In the genomic region with DNA sequence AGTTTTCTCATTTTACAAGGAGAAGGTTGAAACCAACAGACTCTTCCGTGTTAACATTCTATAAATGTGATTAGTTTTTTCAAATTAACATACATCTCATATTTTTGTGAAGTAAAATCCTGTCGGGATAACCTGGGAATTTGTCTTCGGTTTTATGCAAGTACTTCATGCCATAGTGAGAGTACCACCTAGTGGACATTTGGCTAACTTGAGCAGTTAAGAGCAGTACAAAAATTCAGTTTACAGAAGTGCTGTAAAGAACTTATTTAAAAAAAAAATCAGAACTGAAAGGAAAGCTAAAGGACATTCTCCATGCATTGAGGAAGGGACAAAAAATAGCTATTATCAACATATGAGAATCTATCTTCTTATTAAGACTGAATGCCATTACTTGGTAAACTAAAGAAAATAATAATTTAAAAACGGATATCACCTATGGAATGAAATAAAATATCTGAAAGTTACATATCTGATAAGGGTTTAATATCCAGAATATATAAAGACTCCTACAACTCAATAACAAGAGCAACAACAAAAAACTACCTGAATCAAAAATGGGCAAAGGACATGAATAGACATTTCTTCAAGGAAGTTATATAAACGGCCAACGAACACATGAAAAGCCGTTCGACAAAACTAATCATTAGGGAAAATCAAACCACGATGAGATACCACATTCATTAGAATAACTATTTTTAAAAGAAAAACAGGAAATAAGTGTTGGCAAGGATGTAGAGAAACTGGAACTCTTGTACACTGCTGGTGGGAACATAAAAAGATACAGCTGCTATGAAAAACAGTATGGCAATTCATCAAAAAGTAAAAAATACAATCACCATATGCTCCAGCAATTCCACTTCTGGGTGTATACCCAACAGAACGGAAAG, we compare ENCODE assay signal across 9 cellular contexts.
DNase-seq lines count a peak whose midpoint lies in the region; ATAC-seq and TF ChIP-seq lines count a peak whose summit lies in the region.
"Had no signal": no experiment of that assay in that cellular context is flagged by ENCODE, and none has a peak within 500 bp of the region (broad histone marks: within the 10 kb centered on the region; RNA-seq: fewer than 3 reads in every experiment).

No MANE protein-coding gene starts in this region.

- POLR2A ChIA-PET in SK-N-SH (lab: Yijun Ruan, JAX) (no interaction called here), Caco-2 (lab: Charles Lee) (no interaction called here)

- 81% methylated on average over 10 of the region's 10 CpGs for WGBS in SK-N-SH (ENCODE audit: low lambda C conversion rate)
- 61 to 77% methylated on average over 10 of the region's 10 CpGs for WGBS in gastroesophageal sphincter (ENCODE audit: low coverage in 1 of 2), 2 donors

- no peaks in the 10 kb centered on the region for H3K4me1 Mint-ChIP-seq in Caco-2 (ENCODE audit: low read depth, unreplicated experiment)

- no peaks in the 10 kb centered on the region for H3K27me3 Mint-ChIP-seq in Caco-2 (ENCODE audit: insufficient read depth, unreplicated experiment)

- H3F3A ChIP-seq in SK-N-SH (replicated peaks; ENCODE audit: insufficient read depth): no peaks in the 10 kb centered on the region

- H2AFZ ChIP-seq in SK-N-SH (ENCODE audit: low read depth): no peak overlapping the region

- TF ChIP-seq RAD21 in SK-N-SH (IDR thresholded peaks at IDR 0.05; ENCODE audit: low read length): peak; percentile 68

- H3K27me3 ChIP-seq in left ventricle myocardium inferior (ENCODE audit: low read depth) (no peaks in the 10 kb centered on the region), SK-N-SH (ENCODE audit: insufficient read depth) (no peaks in the 10 kb centered on the region), gastroesophageal sphincter (no peaks in the 10 kb centered on the region), Caco-2 (replicated peaks; ENCODE audit: control insufficient read depth, insufficient read depth, low read length) (no peaks in the 10 kb centered on the region)

- ATAC-seq in left cardiac atrium (no peak), gastroesophageal sphincter (no peak), GM21526 (IDR thresholded peaks at IDR 0.05; ENCODE audit: low FRiP score, unreplicated experiment) (no peak), HG02623 (IDR thresholded peaks at IDR 0.05; ENCODE audit: unreplicated experiment) (no peak)

- H3K9ac ChIP-seq in SK-N-SH: no peak overlapping the region

- CTCF ChIA-PET in SK-N-SH (lab: Yijun Ruan, JAX): interaction anchor here (0.6 to 2.5 kb wide), 6 partner anchors 8 to 598 kb away, joined by 3 to 9 read pairs (median 3); no protein-coding TSS in a partner anchor
- CTCF ChIA-PET in Caco-2 (lab: Charles Lee): no interaction called here

- no peak overlapping the region for H3K27ac Mint-ChIP-seq in Caco-2 (ENCODE audit: unreplicated experiment)
- H3K27ac Mint-ChIP-seq: mesothelial cell of epicardium had no signal

- TF ChIP-seq EP300 in SK-N-SH (IDR thresholded peaks at IDR 0.05; ENCODE audit: borderline replicate concordance in 1 of 2, low read depth in 1 of 2, low read length in 1 of 2) (no peak), gastroesophageal sphincter (IDR thresholded peaks at IDR 0.05) (no peak)

- H3K9me2 ChIP-seq in SK-N-SH: no peaks in the 10 kb centered on the region

- no peaks in the 10 kb centered on the region for H3K36me3 Mint-ChIP-seq in Caco-2 (ENCODE audit: insufficient read depth, unreplicated experiment)

- H3K27ac ChIP-seq in left ventricle myocardium inferior (replicated peaks): peak overlapping the region; percentile 24
- H3K27ac ChIP-seq in SK-N-SH (ENCODE audit: low read depth in 2 of 2, low read length in 1 of 2): no peak overlapping the region
- no peak overlapping the region for H3K27ac ChIP-seq in gastroesophageal sphincter

- H3K4me1 ChIP-seq in left ventricle myocardium inferior: peaks cover 11% of the 10 kb centered on the region
- no peaks in the 10 kb centered on the region for H3K4me1 ChIP-seq in SK-N-SH (ENCODE audit: control insufficient read depth in 1 of 2, insufficient read depth in 2 of 2, low read depth in 1 of 2, low read length in 1 of 2)
- no peaks in the 10 kb centered on the region for H3K4me1 ChIP-seq in gastroesophageal sphincter
- no peaks in the 10 kb centered on the region for H3K4me1 ChIP-seq in Caco-2

- no peaks in the 10 kb centered on the region for H4K20me1 ChIP-seq in SK-N-SH (ENCODE audit: insufficient read depth)

- TF ChIP-seq CTCF in left ventricle myocardium inferior (IDR thresholded peaks at IDR 0.05; ENCODE audit: borderline replicate concordance) (peak; percentile 49), SK-N-SH (IDR thresholded peaks at IDR 0.05) (peak; percentile 73), gastroesophageal sphincter (IDR thresholded peaks at IDR 0.05) (peak; percentile 38 to 56 (median 50)), Caco-2 (IDR thresholded peaks at IDR 0.05; ENCODE audit: insufficient read depth in 1 of 2, low read depth in 1 of 2, low read length in 1 of 2, severe bottlenecking in 1 of 2, unreplicated experiment in 1 of 2) (peak in 1 of 2 experiments; percentile 19)

- intact Hi-C loops in left ventricle myocardium inferior (cut with micrococcal nuclease): no loop called here
- intact Hi-C loops in left cardiac atrium (cut with DNase I): no loop called here
- intact Hi-C loops in Caco-2 (cut with micrococcal nuclease; ENCODE audit: unreplicated experiment): loop anchor here (5.0 kb wide), 1 partner anchor 272 kb away; no protein-coding TSS in a partner anchor

- no peak for DNase-seq in left ventricle myocardium inferior
- no peak for DNase-seq in left cardiac atrium
- DNase-seq in SK-N-SH: peak; percentile 32
- no peak for DNase-seq in Caco-2
- no peak for DNase-seq in NCI-H1694 treated with DMSO at 0.1 percent for 48 hours (lab: John Stamatoyannopoulos, UW)

- no TSS peak for BruUV-seq in Caco-2 (replicated peaks; lab: Mats Ljungman, UMichigan)

- TF ChIP-seq POLR2A in gastroesophageal sphincter (IDR thresholded peaks at IDR 0.05): no peak

- H3K9me3 Mint-ChIP-seq in Caco-2 (ENCODE audit: unreplicated experiment): no peaks in the 10 kb centered on the region

- H3K4me3 ChIP-seq in left ventricle myocardium inferior (no peak overlapping the region), SK-N-SH (ENCODE audit: low read depth in 2 of 2, low read length in 1 of 2) (no peak overlapping the region), gastroesophageal sphincter (no peak overlapping the region), Caco-2 (ENCODE audit: low read depth, low read length) (no peak overlapping the region)

- H3K4me2 ChIP-seq in SK-N-SH: no peak overlapping the region

- H3K79me2 ChIP-seq in SK-N-SH (ENCODE audit: insufficient read depth): peaks cover 3% of the 10 kb centered on the region; the same call in 1 of the 2 replicates

- H3K36me3 ChIP-seq in left ventricle myocardium inferior: no peaks in the 10 kb centered on the region
- H3K36me3 ChIP-seq in SK-N-SH (replicated peaks in 1 of 2; ENCODE audit: control insufficient read depth in 1 of 2, insufficient read depth in 2 of 2, low read length in 1 of 2): peaks cover 0 to 18% of the 10 kb centered on the region in 2 experiments
- H3K36me3 ChIP-seq in gastroesophageal sphincter: no peaks in the 10 kb centered on the region
- no peaks in the 10 kb centered on the region for H3K36me3 ChIP-seq in Caco-2 (ENCODE audit: control insufficient read depth, insufficient read depth, low read length)

- no peak overlapping the region for H3K4me3 Mint-ChIP-seq in Caco-2 (ENCODE audit: unreplicated experiment)
- H3K4me3 Mint-ChIP-seq: mesothelial cell of epicardium had no signal

- peaks cover 16% of the 10 kb centered on the region for H3K9me3 ChIP-seq in left ventricle myocardium inferior (replicated peaks)
- no peaks in the 10 kb centered on the region for H3K9me3 ChIP-seq in SK-N-SH
- no peaks in the 10 kb centered on the region for H3K9me3 ChIP-seq in gastroesophageal sphincter
- H3K9me3 ChIP-seq in Caco-2: no peaks in the 10 kb centered on the region

TF ChIP-seq in SK-N-SH, 30 proteins besides CTCF, POLR2A, EP300 and RAD21:
- TF ChIP-seq NRF1 (IDR thresholded peaks at IDR 0.05; ENCODE audit: low read depth, low read length) (no peak), SMC3 (IDR thresholded peaks at IDR 0.05; ENCODE audit: low read depth, low read length) (peak; percentile 46)
